In the genomic region with DNA sequence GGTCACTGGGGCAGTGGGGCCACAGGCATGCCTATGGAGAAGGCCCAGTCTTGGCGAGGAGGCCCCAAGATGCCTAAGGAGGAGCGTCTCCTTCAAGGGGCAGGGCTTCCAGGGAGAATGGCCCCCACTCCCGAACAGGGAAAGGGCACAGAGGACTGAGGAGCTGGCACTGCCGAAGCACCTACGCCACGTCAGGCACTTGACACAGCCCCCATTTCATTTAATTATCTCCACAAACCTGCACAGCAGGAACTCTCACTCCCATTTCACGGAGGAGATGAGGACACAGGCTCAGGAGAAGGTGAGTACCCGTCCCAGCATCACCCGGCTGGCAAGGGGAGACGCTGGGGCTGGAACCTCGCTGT, we compare ENCODE assay signal across 8 cellular contexts. TPM values are rescaled to one million over a fixed set of nuclear protein-coding genes. Genes with fewer than 3 reads are reported as not detected.
DNase-seq lines count a peak whose midpoint lies in the region; ATAC-seq, FAIRE-seq and TF ChIP-seq lines count a peak whose summit lies in the region.

No MANE protein-coding gene starts in this region.

- WGBS in HepG2 (ENCODE audit: low lambda C conversion rate) = 25% methylated on average over 9 of the region's 11 CpGs
- 65% methylated on average over 11 of the region's 11 CpGs for WGBS in thymus

- H3K9ac ChIP-seq in HepG2 (ENCODE audit: insufficient read depth, low read depth, low read length) = peak overlapping the region; percentile 59

- H3K36me3 ChIP-seq in HepG2 (replicated peaks in 1 of 2; ENCODE audit: control insufficient read depth in 1 of 2, insufficient read depth in 2 of 2, low read length in 2 of 2) (no peaks in the 10 kb centered on the region), thymus (ENCODE audit: control insufficient read depth, insufficient read depth) (no peaks in the 10 kb centered on the region)

- H3K27ac Mint-ChIP-seq in activated naive CD8-positive, alpha-beta T cell treated with anti-CD3 and anti-CD28 coated beads, Interleukin-2, amount 10 ng/mL, durations not matched to agents 7 days and 5 days = no peak overlapping the region

- H3K79me2 ChIP-seq in HepG2 (ENCODE audit: insufficient read depth, low read length) = no peaks in the 10 kb centered on the region

- no peak for TF ChIP-seq RAD21 in HepG2 (CRISPR knock-in tag; IDR thresholded peaks at IDR 0.05)

- peak; percentile 55 for DNase-seq in activated effector memory CD4-positive, alpha-beta T cell treated with anti-CD3 and anti-CD28 coated beads, Interleukin-2, amount 50 U/mL, for 16 hours
- no peak for DNase-seq in activated effector memory CD4-positive, alpha-beta T cell treated with Interleukin-2 at 50 U/mL for 16 hours
- DNase-seq in activated naive CD8-positive, alpha-beta T cell treated with anti-CD3 and anti-CD28 coated beads, Interleukin-2, amount 10 ng/mL, durations not matched to agents 7 days and 5 days = no peak
- no peak for DNase-seq in HepG2 (ENCODE audit: low spot score)
- no peak for DNase-seq in GM19238 (ENCODE audit: insufficient read length, low spot score)
- no peak for DNase-seq in GM13976 (ENCODE audit: low spot score)

- no TSS peak for BruUV-seq in HepG2 (replicated peaks; lab: Mats Ljungman, UMichigan)

- POLR2A ChIA-PET in activated naive CD8-positive, alpha-beta T cell treated with anti-CD3 and anti-CD28 coated beads, Interleukin-2, amount 10 ng/mL, durations not matched to agents 7 days and 5 days (lab: Charles Lee) = no interaction called here
- POLR2A ChIA-PET in HepG2 (lab: Yijun Ruan, JAX) = no interaction called here

- no peaks in the 10 kb centered on the region for H3K9me3 ChIP-seq in HepG2 (ENCODE audit: low read length)
- H3K9me3 ChIP-seq in thymus (ENCODE audit: control insufficient read depth) = no peaks in the 10 kb centered on the region

- CTCF ChIA-PET in HepG2 (lab: Yijun Ruan, JAX; ENCODE audit: low intra/inter-chr PET ratio, low total read pairs) = interaction anchor here (1.4 kb wide), 1 partner anchor 27 kb away, joined by 4 read pairs; no protein-coding TSS in a partner anchor

- H3K4me3 Mint-ChIP-seq in activated naive CD8-positive, alpha-beta T cell treated with anti-CD3 and anti-CD28 coated beads, Interleukin-2, amount 10 ng/mL, durations not matched to agents 7 days and 5 days = peak overlapping the region; percentile 16

- H4K20me1 ChIP-seq in HepG2 (ENCODE audit: insufficient read depth, low read length) = no peaks in the 10 kb centered on the region

- H3K4me2 ChIP-seq in HepG2 (ENCODE audit: low read depth, low read length) = peak overlapping the region; percentile 92

- TF ChIP-seq POLR2A in HepG2 (IDR thresholded peaks at IDR 0.05; ENCODE audit: insufficient read depth in 1 of 2, low read depth in 2 of 2, low read length in 2 of 2) = no peak

- H3K4me1 Mint-ChIP-seq in activated naive CD8-positive, alpha-beta T cell treated with anti-CD3 and anti-CD28 coated beads, Interleukin-2, amount 10 ng/mL, durations not matched to agents 7 days and 5 days = peaks cover 3% of the 10 kb centered on the region

- no peak for ATAC-seq in activated naive CD8-positive, alpha-beta T cell treated with anti-CD3 and anti-CD28 coated beads, Interleukin-2, amount 10 ng/mL, durations not matched to agents 7 days and 5 days (ENCODE audit: low read depth)
- ATAC-seq in HepG2 = no peak
- no peak for ATAC-seq in HG03342 (IDR thresholded peaks at IDR 0.05; ENCODE audit: unreplicated experiment)

- H3K27me3 ChIP-seq in HepG2 (ENCODE audit: control insufficient read depth in 1 of 2, insufficient read depth in 2 of 2, low read length in 2 of 2) = peaks cover 4 to 35% of the 10 kb centered on the region in 2 experiments; a peak in 4 of 5 replicates
- H3K27me3 ChIP-seq in thymus (ENCODE audit: control insufficient read depth, insufficient read depth) = peaks cover 14% of the 10 kb centered on the region

- TF ChIP-seq EP300 in HepG2 (IDR thresholded peaks at IDR 0.05; ENCODE audit: low read depth in 2 of 2, low read length in 2 of 2) = no peak
- no peak for TF ChIP-seq EP300 in HepG2 (CRISPR knock-in tag; IDR thresholded peaks at IDR 0.05; ENCODE audit: borderline replicate concordance)

- H3K4me3 ChIP-seq in HepG2 (replicated peaks in 1 of 3; ENCODE audit: insufficient read depth in 1 of 3, low read depth in 2 of 3, low read length in 3 of 3) (peak overlapping the region; percentile 75 to 82 (median 79); a peak in 5 of 6 replicates), thymus (ENCODE audit: low read length) (peak overlapping the region; percentile 71)

- in situ Hi-C loops in HepG2 (cut with HindIII; ENCODE audit: extremely low pct_ligation_motif_present, low pct_unique_long_range_greater_than_20kb) (no loop called here), GM13976 (cut with MboI; ENCODE audit: low sequenced_read_pairs, unreplicated experiment) (no loop called here)

- H3K4me1 ChIP-seq in HepG2 (ENCODE audit: insufficient read depth, low read length) (peaks cover 53% of the 10 kb centered on the region), thymus (ENCODE audit: control insufficient read depth, insufficient read depth, low read length) (peaks cover 12% of the 10 kb centered on the region)

- no peak overlapping the region for H2AFZ ChIP-seq in HepG2 (ENCODE audit: low read length)

- H3K27me3 Mint-ChIP-seq in activated naive CD8-positive, alpha-beta T cell treated with anti-CD3 and anti-CD28 coated beads, Interleukin-2, amount 10 ng/mL, durations not matched to agents 7 days and 5 days = peaks cover 31% of the 10 kb centered on the region

- no peak for FAIRE-seq in HepG2 (lab: Jason Lieb, UNC)

- H3K9me3 Mint-ChIP-seq in activated naive CD8-positive, alpha-beta T cell treated with anti-CD3 and anti-CD28 coated beads, Interleukin-2, amount 10 ng/mL, durations not matched to agents 7 days and 5 days = no peaks in the 10 kb centered on the region

- TF ChIP-seq CTCF in HepG2 (CRISPR knock-in tag; IDR thresholded peaks at IDR 0.05) (no peak), GM13976 (IDR thresholded peaks at IDR 0.05; ENCODE audit: borderline replicate concordance, control extremely low read depth, extremely low read depth, insufficient read depth, missing control alignments) (no peak)

- intact Hi-C loops in HepG2 (cut with micrococcal nuclease; ENCODE audit: unreplicated experiment) = no loop called here

- H3K27ac ChIP-seq in HepG2 (ENCODE audit: extremely low read length, insufficient read depth, low read length) (no peak overlapping the region), thymus (ENCODE audit: low read depth) (peak overlapping the region; percentile 38)

- no peaks in the 10 kb centered on the region for H3K36me3 Mint-ChIP-seq in activated naive CD8-positive, alpha-beta T cell treated with anti-CD3 and anti-CD28 coated beads, Interleukin-2, amount 10 ng/mL, durations not matched to agents 7 days and 5 days

RNA-seq across cellular contexts. Expression of gene EGR1, which starts 26.0 kb away (rescaled TPM):
- total RNA-seq in activated naive CD8-positive, alpha-beta T cell treated with anti-CD3 and anti-CD28 coated beads, Interleukin-2, amount 10 ng/mL, durations not matched to agents 7 days and 5 days = 1 to 10 TPM; 4.6 to 5.1 TPM
- 4.5 and 5.6 TPM in 2 replicates for total RNA-seq in HepG2 (2016; rRNA removed; fragmentation: Illumina TruSeq; extraction: Trizol)
- 1.2 and 1.5 TPM in 2 replicates for total RNA-seq in HepG2 (2016; cell fraction: cytosol; rRNA removed; fragmentation: Illumina TruSeq; extraction: Trizol; ENCODE audit: low read depth)
- 3.9 and 5.3 TPM in 2 replicates for total RNA-seq in HepG2 (2016; cell fraction: insoluble cytoplasmic fraction; rRNA removed; fragmentation: Illumina TruSeq; extraction: Trizol)
- total RNA-seq in HepG2 (2016; cell fraction: membrane; rRNA removed; fragmentation: Illumina TruSeq; extraction: Trizol) = 6.1 and 7.2 TPM in 2 replicates
- 12.2 and 14.1 TPM in 2 replicates for total RNA-seq in HepG2 (2016; cell fraction: nucleus; rRNA removed; fragmentation: Illumina TruSeq; extraction: Trizol)
- polyA plus RNA-seq in HepG2 (2011; rRNA removed) = 4.1 and 6.0 TPM in 2 replicates
- 3.2 TPM in 2 replicates for polyA plus RNA-seq in HepG2 (2011; cell fraction: cytosol; rRNA removed)
- polyA plus RNA-seq in HepG2 (2011; cell fraction: nucleus; rRNA removed) = 15.1 and 28.0 TPM in 2 replicates
- polyA plus RNA-seq in HepG2 (2012) = 8.0 and 12.9 TPM in 2 replicates
- polyA plus RNA-seq in HepG2 (2016; cell fraction: cytosol; fragmentation: Illumina TruSeq; extraction: Trizol; ENCODE audit: low read depth) = 7.1 and 8.0 TPM in 2 replicates
- polyA plus RNA-seq in HepG2 (2016; cell fraction: insoluble cytoplasmic fraction; fragmentation: Illumina TruSeq; extraction: Trizol; ENCODE audit: low read depth) = 24.2 and 37.9 TPM in 2 replicates
- polyA plus RNA-seq in HepG2 (2016; cell fraction: membrane; fragmentation: Illumina TruSeq; extraction: Trizol; ENCODE audit: low read depth) = 26.2 and 30.0 TPM in 2 replicates
- polyA plus RNA-seq in HepG2 (2016; cell fraction: nucleus; fragmentation: Illumina TruSeq; extraction: Trizol; ENCODE audit: insufficient read depth, low read depth) = 86.2 and 90.3 TPM in 2 replicates
- polyA minus RNA-seq in HepG2 (2011; rRNA and poly(A)+ RNA removed; ENCODE audit: low replicate concordance) = 0.91 and 8.0 TPM in 2 replicates
- polyA minus RNA-seq in HepG2 (2011; cell fraction: cytosol; rRNA and poly(A)+ RNA removed) = 7.8 and 10.3 TPM in 2 replicates
- polyA minus RNA-seq in HepG2 (2011; cell fraction: nucleus; rRNA and poly(A)+ RNA removed) = 5.7 and 14.2 TPM in 2 replicates
- polyA plus RNA-seq in thymus = 56.3 TPM

RNA-seq across cellular contexts. Expression of gene ETF1, which starts 51.8 kb away (rescaled TPM):
- 10 to 100 TPM; 65.2 to 68.1 TPM for total RNA-seq in activated naive CD8-positive, alpha-beta T cell treated with anti-CD3 and anti-CD28 coated beads, Interleukin-2, amount 10 ng/mL, durations not matched to agents 7 days and 5 days
- 184 and 270 TPM in 2 replicates for total RNA-seq in HepG2 (2016; rRNA removed; fragmentation: Illumina TruSeq; extraction: Trizol)
- 51.8 and 53.7 TPM in 2 replicates for total RNA-seq in HepG2 (2016; cell fraction: cytosol; rRNA removed; fragmentation: Illumina TruSeq; extraction: Trizol; ENCODE audit: low read depth)
- total RNA-seq in HepG2 (2016; cell fraction: insoluble cytoplasmic fraction; rRNA removed; fragmentation: Illumina TruSeq; extraction: Trizol) = 190 and 264 TPM in 2 replicates
- 150 and 153 TPM in 2 replicates for total RNA-seq in HepG2 (2016; cell fraction: membrane; rRNA removed; fragmentation: Illumina TruSeq; extraction: Trizol)
- total RNA-seq in HepG2 (2016; cell fraction: nucleus; rRNA removed; fragmentation: Illumina TruSeq; extraction: Trizol) = 90.0 and 98.4 TPM in 2 replicates
- 45.3 and 52.1 TPM in 2 replicates for polyA plus RNA-seq in HepG2 (2011; rRNA removed)
- polyA plus RNA-seq in HepG2 (2011; cell fraction: cytosol; rRNA removed) = 30.2 and 38.0 TPM in 2 replicates
- polyA plus RNA-seq in HepG2 (2011; cell fraction: nucleus; rRNA removed) = 22.1 and 27.0 TPM in 2 replicates
- polyA plus RNA-seq in HepG2 (2012) = 73.5 and 77.9 TPM in 2 replicates
- 58.4 and 64.0 TPM in 2 replicates for polyA plus RNA-seq in HepG2 (2016; cell fraction: cytosol; fragmentation: Illumina TruSeq; extraction: Trizol; ENCODE audit: low read depth)
- 240 and 256 TPM in 2 replicates for polyA plus RNA-seq in HepG2 (2016; cell fraction: insoluble cytoplasmic fraction; fragmentation: Illumina TruSeq; extraction: Trizol; ENCODE audit: low read depth)
- polyA plus RNA-seq in HepG2 (2016; cell fraction: membrane; fragmentation: Illumina TruSeq; extraction: Trizol; ENCODE audit: low read depth) = 110 and 111 TPM in 2 replicates
- 129 and 137 TPM in 2 replicates for polyA plus RNA-seq in HepG2 (2016; cell fraction: nucleus; fragmentation: Illumina TruSeq; extraction: Trizol; ENCODE audit: insufficient read depth, low read depth)
- polyA minus RNA-seq in HepG2 (2011; rRNA and poly(A)+ RNA removed; ENCODE audit: low replicate concordance) = 28.2 and 68.1 TPM in 2 replicates
- polyA minus RNA-seq in HepG2 (2011; cell fraction: cytosol; rRNA and poly(A)+ RNA removed) = 50.5 and 61.1 TPM in 2 replicates
- 51.4 and 66.6 TPM in 2 replicates for polyA minus RNA-seq in HepG2 (2011; cell fraction: nucleus; rRNA and poly(A)+ RNA removed)
- polyA plus RNA-seq in thymus = 54.8 TPM

RNA-seq across cellular contexts. Expression of gene REEP2, which starts 52.4 kb away (rescaled TPM):
- 1 to 10 TPM; 1.3 to 1.5 TPM for total RNA-seq in activated naive CD8-positive, alpha-beta T cell treated with anti-CD3 and anti-CD28 coated beads, Interleukin-2, amount 10 ng/mL, durations not matched to agents 7 days and 5 days
- total RNA-seq in HepG2 (2016; rRNA removed; fragmentation: Illumina TruSeq; extraction: Trizol) = 3.8 and 5.3 TPM in 2 replicates
- total RNA-seq in HepG2 (2016; cell fraction: cytosol; rRNA removed; fragmentation: Illumina TruSeq; extraction: Trizol; ENCODE audit: low read depth) = 9.0 and 9.4 TPM in 2 replicates
- total RNA-seq in HepG2 (2016; cell fraction: insoluble cytoplasmic fraction; rRNA removed; fragmentation: Illumina TruSeq; extraction: Trizol) = 3.9 and 5.8 TPM in 2 replicates
- total RNA-seq in HepG2 (2016; cell fraction: membrane; rRNA removed; fragmentation: Illumina TruSeq; extraction: Trizol) = 14.7 TPM in 2 replicates
- total RNA-seq in HepG2 (2016; cell fraction: nucleus; rRNA removed; fragmentation: Illumina TruSeq; extraction: Trizol) = 3.5 and 4.5 TPM in 2 replicates
- 7.8 and 9.2 TPM in 2 replicates for polyA plus RNA-seq in HepG2 (2011; rRNA removed)
- 6.4 and 8.0 TPM in 2 replicates for polyA plus RNA-seq in HepG2 (2011; cell fraction: cytosol; rRNA removed)
- polyA plus RNA-seq in HepG2 (2011; cell fraction: nucleus; rRNA removed) = 11.6 and 14.0 TPM in 2 replicates
- polyA plus RNA-seq in HepG2 (2012) = 6.1 and 6.7 TPM in 2 replicates
- polyA plus RNA-seq in HepG2 (2016; cell fraction: cytosol; fragmentation: Illumina TruSeq; extraction: Trizol; ENCODE audit: low read depth) = 19.5 and 20.0 TPM in 2 replicates
- 6.3 and 6.4 TPM in 2 replicates for polyA plus RNA-seq in HepG2 (2016; cell fraction: insoluble cytoplasmic fraction; fragmentation: Illumina TruSeq; extraction: Trizol; ENCODE audit: low read depth)
- polyA plus RNA-seq in HepG2 (2016; cell fraction: membrane; fragmentation: Illumina TruSeq; extraction: Trizol; ENCODE audit: low read depth) = 24.8 and 25.5 TPM in 2 replicates
- 14.2 and 15.5 TPM in 2 replicates for polyA plus RNA-seq in HepG2 (2016; cell fraction: nucleus; fragmentation: Illumina TruSeq; extraction: Trizol; ENCODE audit: insufficient read depth, low read depth)
- 11.3 TPM in 1 of 2 replicates, not detected in the other for polyA minus RNA-seq in HepG2 (2011; rRNA and poly(A)+ RNA removed; ENCODE audit: low replicate concordance)
- polyA minus RNA-seq in HepG2 (2011; cell fraction: cytosol; rRNA and poly(A)+ RNA removed) = 4.0 and 5.3 TPM in 2 replicates
- 3.1 and 6.0 TPM in 2 replicates for polyA minus RNA-seq in HepG2 (2011; cell fraction: nucleus; rRNA and poly(A)+ RNA removed)
- 4.8 TPM for polyA plus RNA-seq in thymus
